Comparison of ENCODE assay signal across 2 cellular contexts in the genomic region with DNA sequence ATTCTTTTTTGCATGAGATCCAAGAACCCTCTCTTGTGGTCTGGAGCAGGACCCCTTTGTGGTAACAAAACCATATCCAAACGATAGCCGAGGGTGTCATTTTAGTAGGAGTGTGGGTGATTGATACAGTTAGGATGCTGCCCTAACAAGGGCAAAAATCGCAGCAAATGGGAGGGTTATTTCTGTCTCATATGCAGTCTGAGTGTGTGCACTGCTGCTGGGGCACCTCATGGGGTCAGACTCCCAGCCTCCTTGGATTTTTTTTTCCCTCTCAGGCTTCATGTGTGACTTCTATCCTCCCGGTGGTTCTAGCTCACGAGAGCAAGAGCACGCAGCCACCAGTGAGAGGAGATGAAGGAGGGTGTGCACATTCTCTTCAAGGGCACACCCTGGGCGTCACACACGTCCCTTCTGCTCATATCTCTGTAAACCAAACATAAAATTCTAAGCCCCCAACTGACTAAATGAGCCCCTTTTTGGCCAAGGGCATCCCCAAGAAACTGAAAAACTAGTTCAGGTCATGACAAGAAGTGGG.
TF ChIP-seq lines count a peak whose summit lies in the region.

No MANE protein-coding gene starts in this region.

TF ChIP-seq in A549, 52 proteins besides CTCF, POLR2A, EP300 and RAD21 (continued from another document):
- TF ChIP-seq, protein P1, sequence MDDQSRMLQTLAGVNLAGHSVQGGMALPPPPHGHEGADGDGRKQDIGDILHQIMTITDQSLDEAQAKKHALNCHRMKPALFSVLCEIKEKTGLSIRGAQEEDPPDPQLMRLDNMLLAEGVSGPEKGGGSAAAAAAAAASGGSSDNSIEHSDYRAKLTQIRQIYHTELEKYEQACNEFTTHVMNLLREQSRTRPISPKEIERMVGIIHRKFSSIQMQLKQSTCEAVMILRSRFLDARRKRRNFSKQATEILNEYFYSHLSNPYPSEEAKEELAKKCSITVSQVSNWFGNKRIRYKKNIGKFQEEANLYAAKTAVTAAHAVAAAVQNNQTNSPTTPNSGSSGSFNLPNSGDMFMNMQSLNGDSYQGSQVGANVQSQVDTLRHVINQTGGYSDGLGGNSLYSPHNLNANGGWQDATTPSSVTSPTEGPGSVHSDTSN (IDR thresholded peaks at IDR 0.05), result no peak
- TF ChIP-seq CEBPB (IDR thresholded peaks at IDR 0.05) (no peak), ZNF302 (CRISPR knock-in tag; IDR thresholded peaks at IDR 0.05) (no peak), KDM1A (IDR thresholded peaks at IDR 0.05; ENCODE audit: low read depth) (no peak), MAZ (IDR thresholded peaks at IDR 0.05; ENCODE audit: borderline replicate concordance, low read depth, low read length) (no peak), ZSCAN20 (CRISPR knock-in tag; IDR thresholded peaks at IDR 0.05) (no peak), NFE2L2 (conservative IDR thresholded peaks at IDR 0.05; ENCODE audit: low read length) (no peak), HEYL (CRISPR knock-in tag; IDR thresholded peaks at IDR 0.05) (no peak), HMGXB4 (CRISPR knock-in tag; IDR thresholded peaks at IDR 0.05; ENCODE audit: borderline replicate concordance) (no peak), CBX2 (IDR thresholded peaks at IDR 0.05; ENCODE audit: borderline replicate concordance, low read depth) (no peak), NR3C1 (IDR thresholded peaks at IDR 0.05) (no peak), BHLHE40 (IDR thresholded peaks at IDR 0.05; ENCODE audit: low read depth, low read length) (no peak), FOSB (CRISPR knock-in tag; IDR thresholded peaks at IDR 0.05) (no peak)
- TF ChIP-seq, protein P2, sequence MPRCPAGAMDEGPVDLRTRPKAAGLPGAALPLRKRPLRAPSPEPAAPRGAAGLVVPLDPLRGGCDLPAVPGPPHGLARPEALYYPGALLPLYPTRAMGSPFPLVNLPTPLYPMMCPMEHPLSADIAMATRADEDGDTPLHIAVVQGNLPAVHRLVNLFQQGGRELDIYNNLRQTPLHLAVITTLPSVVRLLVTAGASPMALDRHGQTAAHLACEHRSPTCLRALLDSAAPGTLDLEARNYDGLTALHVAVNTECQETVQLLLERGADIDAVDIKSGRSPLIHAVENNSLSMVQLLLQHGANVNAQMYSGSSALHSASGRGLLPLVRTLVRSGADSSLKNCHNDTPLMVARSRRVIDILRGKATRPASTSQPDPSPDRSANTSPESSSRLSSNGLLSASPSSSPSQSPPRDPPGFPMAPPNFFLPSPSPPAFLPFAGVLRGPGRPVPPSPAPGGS (IDR thresholded peaks at IDR 0.05), result no peak
- TF ChIP-seq, protein P3, sequence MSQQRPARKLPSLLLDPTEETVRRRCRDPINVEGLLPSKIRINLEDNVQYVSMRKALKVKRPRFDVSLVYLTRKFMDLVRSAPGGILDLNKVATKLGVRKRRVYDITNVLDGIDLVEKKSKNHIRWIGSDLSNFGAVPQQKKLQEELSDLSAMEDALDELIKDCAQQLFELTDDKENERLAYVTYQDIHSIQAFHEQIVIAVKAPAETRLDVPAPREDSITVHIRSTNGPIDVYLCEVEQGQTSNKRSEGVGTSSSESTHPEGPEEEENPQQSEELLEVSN (IDR thresholded peaks at IDR 0.05; ENCODE audit: borderline replicate concordance, low read depth), result no peak

TF ChIP-seq in GM23338, 12 proteins besides CTCF, POLR2A, EP300 and RAD21 (continued from another document):
- TF ChIP-seq, protein P4, sequence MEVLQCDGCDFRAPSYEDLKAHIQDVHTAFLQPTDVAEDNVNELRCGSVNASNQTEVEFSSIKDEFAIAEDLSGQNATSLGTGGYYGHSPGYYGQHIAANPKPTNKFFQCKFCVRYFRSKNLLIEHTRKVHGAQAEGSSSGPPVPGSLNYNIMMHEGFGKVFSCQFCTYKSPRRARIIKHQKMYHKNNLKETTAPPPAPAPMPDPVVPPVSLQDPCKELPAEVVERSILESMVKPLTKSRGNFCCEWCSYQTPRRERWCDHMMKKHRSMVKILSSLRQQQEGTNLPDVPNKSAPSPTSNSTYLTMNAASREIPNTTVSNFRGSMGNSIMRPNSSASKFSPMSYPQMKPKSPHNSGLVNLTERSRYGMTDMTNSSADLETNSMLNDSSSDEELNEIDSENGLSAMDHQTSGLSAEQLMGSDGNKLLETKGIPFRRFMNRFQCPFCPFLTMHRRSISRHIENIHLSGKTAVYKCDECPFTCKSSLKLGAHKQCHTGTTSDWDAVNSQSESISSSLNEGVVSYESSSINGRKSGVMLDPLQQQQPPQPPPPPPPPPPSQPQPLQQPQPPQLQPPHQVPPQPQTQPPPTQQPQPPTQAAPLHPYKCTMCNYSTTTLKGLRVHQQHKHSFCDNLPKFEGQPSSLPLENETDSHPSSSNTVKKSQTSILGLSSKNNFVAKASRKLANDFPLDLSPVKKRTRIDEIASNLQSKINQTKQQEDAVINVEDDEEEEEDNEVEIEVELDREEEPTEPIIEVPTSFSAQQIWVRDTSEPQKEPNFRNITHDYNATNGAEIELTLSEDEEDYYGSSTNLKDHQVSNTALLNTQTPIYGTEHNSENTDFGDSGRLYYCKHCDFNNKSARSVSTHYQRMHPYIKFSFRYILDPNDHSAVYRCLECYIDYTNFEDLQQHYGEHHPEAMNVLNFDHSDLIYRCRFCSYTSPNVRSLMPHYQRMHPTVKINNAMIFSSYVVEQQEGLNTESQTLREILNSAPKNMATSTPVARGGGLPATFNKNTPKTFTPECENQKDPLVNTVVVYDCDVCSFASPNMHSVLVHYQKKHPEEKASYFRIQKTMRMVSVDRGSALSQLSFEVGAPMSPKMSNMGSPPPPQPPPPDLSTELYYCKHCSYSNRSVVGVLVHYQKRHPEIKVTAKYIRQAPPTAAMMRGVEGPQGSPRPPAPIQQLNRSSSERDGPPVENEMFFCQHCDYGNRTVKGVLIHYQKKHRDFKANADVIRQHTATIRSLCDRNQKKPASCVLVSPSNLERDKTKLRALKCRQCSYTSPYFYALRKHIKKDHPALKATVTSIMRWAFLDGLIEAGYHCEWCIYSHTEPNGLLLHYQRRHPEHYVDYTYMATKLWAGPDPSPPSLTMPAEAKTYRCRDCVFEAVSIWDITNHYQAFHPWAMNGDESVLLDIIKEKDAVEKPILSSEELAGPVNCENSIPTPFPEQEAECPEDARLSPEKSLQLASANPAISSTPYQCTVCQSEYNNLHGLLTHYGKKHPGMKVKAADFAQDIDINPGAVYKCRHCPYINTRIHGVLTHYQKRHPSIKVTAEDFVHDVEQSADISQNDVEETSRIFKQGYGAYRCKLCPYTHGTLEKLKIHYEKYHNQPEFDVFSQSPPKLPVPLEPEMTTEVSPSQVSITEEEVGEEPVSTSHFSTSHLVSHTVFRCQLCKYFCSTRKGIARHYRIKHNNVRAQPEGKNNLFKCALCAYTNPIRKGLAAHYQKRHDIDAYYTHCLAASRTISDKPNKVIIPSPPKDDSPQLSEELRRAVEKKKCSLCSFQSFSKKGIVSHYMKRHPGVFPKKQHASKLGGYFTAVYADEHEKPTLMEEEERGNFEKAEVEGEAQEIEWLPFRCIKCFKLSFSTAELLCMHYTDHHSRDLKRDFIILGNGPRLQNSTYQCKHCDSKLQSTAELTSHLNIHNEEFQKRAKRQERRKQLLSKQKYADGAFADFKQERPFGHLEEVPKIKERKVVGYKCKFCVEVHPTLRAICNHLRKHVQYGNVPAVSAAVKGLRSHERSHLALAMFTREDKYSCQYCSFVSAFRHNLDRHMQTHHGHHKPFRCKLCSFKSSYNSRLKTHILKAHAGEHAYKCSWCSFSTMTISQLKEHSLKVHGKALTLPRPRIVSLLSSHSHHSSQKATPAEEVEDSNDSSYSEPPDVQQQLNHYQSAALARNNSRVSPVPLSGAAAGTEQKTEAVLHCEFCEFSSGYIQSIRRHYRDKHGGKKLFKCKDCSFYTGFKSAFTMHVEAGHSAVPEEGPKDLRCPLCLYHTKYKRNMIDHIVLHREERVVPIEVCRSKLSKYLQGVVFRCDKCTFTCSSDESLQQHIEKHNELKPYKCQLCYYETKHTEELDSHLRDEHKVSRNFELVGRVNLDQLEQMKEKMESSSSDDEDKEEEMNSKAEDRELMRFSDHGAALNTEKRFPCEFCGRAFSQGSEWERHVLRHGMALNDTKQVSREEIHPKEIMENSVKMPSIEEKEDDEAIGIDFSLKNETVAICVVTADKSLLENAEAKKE (CRISPR knock-in tag; IDR thresholded peaks at IDR 0.05), result no peak
- no peak for TF ChIP-seq POLR2AphosphoS5 (IDR thresholded peaks at IDR 0.05; ENCODE audit: low read depth)
- TF ChIP-seq NANOG (IDR thresholded peaks at IDR 0.05; ENCODE audit: borderline replicate concordance), result no peak
- TF ChIP-seq ZNF331 (CRISPR knock-in tag; IDR thresholded peaks at IDR 0.05; ENCODE audit: low read depth), result no peak
- TF ChIP-seq JUNB (IDR thresholded peaks at IDR 0.05; ENCODE audit: unreplicated experiment), result no peak
- TF ChIP-seq ZNF114 (CRISPR knock-in tag; IDR thresholded peaks at IDR 0.05), result no peak
- no peak for TF ChIP-seq CREB1 (CRISPR knock-in tag; IDR thresholded peaks at IDR 0.05; ENCODE audit: low read depth)
- no peak for TF ChIP-seq ETS1 (IDR thresholded peaks at IDR 0.05)
